8 cellular contexts compared by ENCODE assay signal in the genomic region with DNA sequence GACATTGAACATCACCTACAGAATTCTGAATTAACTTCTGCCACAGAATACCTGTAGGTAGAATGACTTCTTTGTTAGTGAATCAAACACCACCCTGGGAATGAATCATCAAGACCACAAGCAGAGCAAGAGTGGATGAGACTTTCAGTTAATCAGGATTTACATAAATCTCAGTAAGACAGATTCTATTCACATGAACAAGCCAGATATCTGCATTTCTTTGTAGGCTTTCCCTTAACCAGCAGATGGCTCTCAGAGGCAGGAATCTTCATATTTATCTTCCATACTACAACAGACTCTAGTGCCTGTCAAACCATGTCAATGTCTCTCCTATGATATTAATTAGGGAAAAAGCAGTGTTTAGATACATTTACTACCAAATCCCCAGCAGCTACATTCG.
DNase-seq lines count a peak whose midpoint lies in the region; ATAC-seq lines count a peak whose summit lies in the region.

No MANE protein-coding gene starts in this region.

- peak; percentile 81 for DNase-seq in ELR (ENCODE audit: low read depth)
- DNase-seq in adipocyte (ENCODE audit: low read depth), result peak; percentile 56
- DNase-seq in naive thymus-derived CD8-positive, alpha-beta T cell, result peak in 1 of 10 donors; percentile 10
- DNase-seq in activated T-helper 1 cell treated with anti-CD3 and anti-CD28 coated beads, Interleukin-12 subunit alpha, Interleukin-12 subunit beta, Interleukin-2, Interleukin-4 antibody, amounts not matched to agents 30 ng/mL and 10 ng/mL and 1 ng/mL, durations not matched to agents 14 hours and 24 hours and 36 hours (ENCODE audit: low spot score), result no peak
- DNase-seq in NCI-H774 (lab: John Stamatoyannopoulos, UW), result no peak
- no peak for DNase-seq in activated naive CD4-positive, alpha-beta T cell treated with anti-CD3 and anti-CD28 coated beads, Interleukin-2, amount 50 U/mL, for 16 hours

- H3K4me3 Mint-ChIP-seq in naive thymus-derived CD8-positive, alpha-beta T cell, result no peak overlapping the region
- no peak overlapping the region for H3K4me3 Mint-ChIP-seq in activated T-helper 1 cell treated with anti-CD3 and anti-CD28 coated beads, Interleukin-12 subunit alpha, Interleukin-12 subunit beta, Interleukin-2, Interleukin-4 antibody, amounts not matched to agents 30 ng/mL and 10 ng/mL and 1 ng/mL, durations not matched to agents 14 hours and 24 hours and 36 hours

- no peak overlapping the region for H3K9ac ChIP-seq in adipocyte (ENCODE audit: low read length)

- intact Hi-C loops in activated T-helper 1 cell treated with anti-CD3 and anti-CD28 coated beads, Interleukin-12 subunit alpha, Interleukin-12 subunit beta, Interleukin-2, Interleukin-4 antibody, amounts not matched to agents 30 ng/mL and 10 ng/mL and 1 ng/mL, durations not matched to agents 14 hours and 24 hours and 36 hours (cut with micrococcal nuclease), result loop anchor here (2.0 to 5.0 kb wide), 2 partner anchors 565 to 1645 kb away; no protein-coding TSS in a partner anchor

- no peaks in the 10 kb centered on the region for H3K36me3 ChIP-seq in adipocyte (ENCODE audit: control insufficient read depth, insufficient read depth, low read length, severe bottlenecking)

- peak overlapping the region in 9 of 10 donors; percentile 2 to 86 (median 74) for H3K27ac Mint-ChIP-seq in naive thymus-derived CD8-positive, alpha-beta T cell
- H3K27ac Mint-ChIP-seq in activated T-helper 1 cell treated with anti-CD3 and anti-CD28 coated beads, Interleukin-12 subunit alpha, Interleukin-12 subunit beta, Interleukin-2, Interleukin-4 antibody, amounts not matched to agents 30 ng/mL and 10 ng/mL and 1 ng/mL, durations not matched to agents 14 hours and 24 hours and 36 hours, result no peak overlapping the region

- no peaks in the 10 kb centered on the region for H3K9me3 ChIP-seq in adipocyte (ENCODE audit: control insufficient read depth, low read length)

- H3K27me3 ChIP-seq in adipocyte (replicated peaks; ENCODE audit: control insufficient read depth, insufficient read depth, low read length), result no peaks in the 10 kb centered on the region

- ATAC-seq in GM19372 (IDR thresholded peaks at IDR 0.05; ENCODE audit: low read depth, unreplicated experiment) (peak; percentile 68), HG03439 (IDR thresholded peaks at IDR 0.05; ENCODE audit: unreplicated experiment) (peak; percentile 84)
- peak; percentile 23 to 60 for ATAC-seq in naive thymus-derived CD8-positive, alpha-beta T cell

- H3K4me1 ChIP-seq in adipocyte (ENCODE audit: control insufficient read depth, insufficient read depth, low read length), result peaks cover 6% of the 10 kb centered on the region

- no peaks in the 10 kb centered on the region for H3K9me3 Mint-ChIP-seq in naive thymus-derived CD8-positive, alpha-beta T cell
- no peaks in the 10 kb centered on the region for H3K9me3 Mint-ChIP-seq in activated T-helper 1 cell treated with anti-CD3 and anti-CD28 coated beads, Interleukin-12 subunit alpha, Interleukin-12 subunit beta, Interleukin-2, Interleukin-4 antibody, amounts not matched to agents 30 ng/mL and 10 ng/mL and 1 ng/mL, durations not matched to agents 14 hours and 24 hours and 36 hours

- POLR2A ChIA-PET in naive thymus-derived CD8-positive, alpha-beta T cell (lab: Charles Lee), result no interaction called here

- H3K4me1 Mint-ChIP-seq in naive thymus-derived CD8-positive, alpha-beta T cell, result peaks cover 12 to 35% (median 27%) of the 10 kb centered on the region in 4 donors
- H3K4me1 Mint-ChIP-seq in activated T-helper 1 cell treated with anti-CD3 and anti-CD28 coated beads, Interleukin-12 subunit alpha, Interleukin-12 subunit beta, Interleukin-2, Interleukin-4 antibody, amounts not matched to agents 30 ng/mL and 10 ng/mL and 1 ng/mL, durations not matched to agents 14 hours and 24 hours and 36 hours (ENCODE audit: low read depth), result peaks cover 21% of the 10 kb centered on the region

- H3K4me3 ChIP-seq in adipocyte (ENCODE audit: low read length), result no peak overlapping the region

- peaks cover 0 to 17% (median 8%) of the 10 kb centered on the region in 3 donors for H3K36me3 Mint-ChIP-seq in naive thymus-derived CD8-positive, alpha-beta T cell
- H3K36me3 Mint-ChIP-seq in activated T-helper 1 cell treated with anti-CD3 and anti-CD28 coated beads, Interleukin-12 subunit alpha, Interleukin-12 subunit beta, Interleukin-2, Interleukin-4 antibody, amounts not matched to agents 30 ng/mL and 10 ng/mL and 1 ng/mL, durations not matched to agents 14 hours and 24 hours and 36 hours (ENCODE audit: low read depth), result peaks cover 4% of the 10 kb centered on the region

- no peaks in the 10 kb centered on the region for H3K27me3 Mint-ChIP-seq in naive thymus-derived CD8-positive, alpha-beta T cell
- peaks cover 10% of the 10 kb centered on the region for H3K27me3 Mint-ChIP-seq in activated T-helper 1 cell treated with anti-CD3 and anti-CD28 coated beads, Interleukin-12 subunit alpha, Interleukin-12 subunit beta, Interleukin-2, Interleukin-4 antibody, amounts not matched to agents 30 ng/mL and 10 ng/mL and 1 ng/mL, durations not matched to agents 14 hours and 24 hours and 36 hours (ENCODE audit: insufficient read depth)

Comparison
In these comparisons a context has a peak if more than half of its experiments do, and no peak if none do; other contexts are left out.
1. DNase-seq: peak in ELR (single experiment) and adipocyte (single experiment); none in activated T-helper 1 cell treated with anti-CD3 and anti-CD28 coated beads, Interleukin-12 subunit alpha, Interleukin-12 subunit beta, Interleukin-2, Interleukin-4 antibody, amounts not matched to agents 30 ng/mL and 10 ng/mL and 1 ng/mL, durations not matched to agents 14 hours and 24 hours and 36 hours (single experiment), NCI-H774 (single experiment) and activated naive CD4-positive, alpha-beta T cell treated with anti-CD3 and anti-CD28 coated beads, Interleukin-2, amount 50 U/mL, for 16 hours (single experiment).
2. Peak in every context shown above with its lines, with median percentiles within 50 percentile points of each other: ATAC-seq.